Comparison of ENCODE assay signal across 1 cellular context in the genomic region with DNA sequence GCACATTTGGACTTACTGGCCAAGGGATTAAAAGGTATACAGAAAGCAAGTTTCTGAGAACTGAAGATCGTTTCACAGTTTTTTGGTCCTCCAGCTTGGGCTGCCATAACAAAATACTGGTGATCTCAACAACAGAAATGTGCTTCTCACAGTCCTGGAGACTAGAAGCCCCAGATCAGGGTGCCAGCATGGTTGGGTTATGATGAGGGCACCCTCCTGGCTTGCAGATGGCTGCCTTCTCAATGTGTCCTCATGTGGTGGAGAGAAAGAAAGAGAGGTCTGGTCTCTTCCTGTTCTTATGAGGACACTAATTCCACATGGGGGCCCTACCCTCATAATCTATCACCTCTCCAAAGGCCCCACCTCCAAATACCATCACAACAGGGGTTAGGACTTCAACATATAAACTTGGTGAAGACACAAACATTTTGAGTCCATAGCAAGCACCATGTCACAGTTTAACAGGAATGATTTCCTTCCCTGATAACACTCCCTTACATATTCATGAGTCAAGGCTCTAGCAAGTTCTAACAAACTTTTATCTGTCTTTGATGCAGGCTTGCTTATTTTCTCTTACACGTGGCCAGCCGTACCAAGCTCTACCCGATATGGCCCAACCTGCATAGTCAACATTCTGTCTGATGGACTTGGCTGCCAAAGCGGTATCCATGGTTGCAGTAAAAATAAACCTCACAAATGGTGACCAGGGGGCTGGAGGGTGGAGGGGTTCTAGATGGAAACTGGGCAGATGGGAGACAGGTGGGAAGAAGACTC.
TF ChIP-seq lines count a peak whose summit lies in the region.

No MANE protein-coding gene starts in this region.

TF ChIP-seq in GM12891, 5 proteins besides CTCF, POLR2A, EP300 and RAD21:
- TF ChIP-seq SPI1 (IDR thresholded peaks at IDR 0.05; ENCODE audit: low read depth, low read length): no peak
- no peak for TF ChIP-seq PAX5 (IDR thresholded peaks at IDR 0.05; ENCODE audit: insufficient read depth, low read length, severe bottlenecking)
- no peak for TF ChIP-seq TAF1 (IDR thresholded peaks at IDR 0.05; ENCODE audit: low read depth, low read length)
